In the genomic region with DNA sequence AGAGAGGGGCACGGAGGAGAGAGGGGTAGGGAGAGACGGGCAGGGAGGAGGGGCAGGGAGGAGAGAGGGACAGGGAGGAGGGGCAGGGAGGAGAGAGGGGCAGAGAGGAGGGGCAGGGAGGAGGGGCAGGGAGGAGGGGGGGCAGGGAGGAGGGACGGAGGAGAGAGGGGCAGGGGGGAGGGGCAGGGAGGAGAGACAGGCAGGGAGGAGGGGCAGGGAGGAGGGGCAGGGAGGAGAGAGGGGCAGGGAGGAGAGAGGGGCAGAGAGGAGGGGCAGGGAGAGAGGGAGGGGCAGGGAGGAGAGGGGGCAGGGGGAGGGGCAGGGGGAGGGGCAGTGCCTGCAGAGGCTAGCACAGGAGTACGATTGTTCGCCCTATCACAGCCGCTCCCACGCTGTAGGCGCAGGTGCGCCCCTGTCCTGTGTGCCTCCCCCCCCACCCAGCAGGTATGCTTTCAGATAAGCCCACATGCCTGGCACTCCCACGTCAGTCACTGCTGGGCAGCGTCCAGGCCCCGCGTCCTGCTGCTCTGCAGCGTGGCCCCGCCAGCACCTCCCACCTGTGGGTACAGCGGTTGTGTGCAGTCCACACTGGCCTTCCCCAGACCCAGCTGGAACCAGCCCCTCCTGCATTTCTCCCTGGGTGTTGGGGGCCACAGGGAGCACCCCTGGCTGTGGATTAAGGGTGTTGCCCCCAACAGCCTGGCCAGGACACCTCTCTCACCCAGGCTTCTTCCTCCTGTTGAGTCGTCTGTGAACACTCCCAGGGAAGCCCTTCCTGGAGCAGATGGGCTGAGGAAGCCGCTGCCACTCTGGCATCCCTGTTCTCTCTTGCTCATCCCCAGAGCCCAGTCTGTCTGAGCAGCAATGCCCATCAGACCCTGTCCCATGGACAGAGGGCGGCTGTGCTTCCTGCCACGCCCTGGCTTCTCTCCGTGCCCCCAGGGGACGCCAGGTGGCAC, we compare ENCODE assay signal across 16 cellular contexts. TPM values are rescaled to one million over a fixed set of nuclear protein-coding genes. Genes with fewer than 3 reads are reported as not detected.
DNase-seq lines count a peak whose midpoint lies in the region; ATAC-seq lines count a peak whose summit lies in the region.
"Had no signal": no experiment of that assay in that cellular context is flagged by ENCODE, and none has a peak within 500 bp of the region (broad histone marks: within the 10 kb centered on the region; RNA-seq: fewer than 3 reads in every experiment).

No MANE protein-coding gene starts in this region.

- H3K27me3 Mint-ChIP-seq in activated naive CD4-positive, alpha-beta T cell treated with anti-CD3 and anti-CD28 coated beads for 36 hours (ENCODE audit: low read depth): no peaks in the 10 kb centered on the region
- H3K27me3 Mint-ChIP-seq: dendritic cell treated with granulocyte-macrophage colony-stimulating factor and Interleukin-4, amounts not matched to agents 40 ng/mL and 50 ng/mL, for 4 days; memory B cell had no signal

- peak overlapping the region; percentile 99 for H3K27ac ChIP-seq in substantia nigra (ENCODE audit: low read depth, low read length, poor library complexity, severe bottlenecking)
- H3K27ac ChIP-seq: tibial nerve had no signal

- H3K4me3 Mint-ChIP-seq in activated naive CD4-positive, alpha-beta T cell treated with anti-CD3 and anti-CD28 coated beads for 36 hours: no peak overlapping the region
- H3K4me3 Mint-ChIP-seq: dendritic cell treated with granulocyte-macrophage colony-stimulating factor and Interleukin-4, amounts not matched to agents 40 ng/mL and 50 ng/mL, for 4 days; memory B cell had no signal

- CTCF ChIA-PET in activated naive CD4-positive, alpha-beta T cell treated with anti-CD3 and anti-CD28 coated beads for 36 hours (lab: Charles Lee): no interaction called here

- H3K9me3 Mint-ChIP-seq in activated naive CD4-positive, alpha-beta T cell treated with anti-CD3 and anti-CD28 coated beads, Interleukin-2, amount 50 U/mL, for 72 hours: no peaks in the 10 kb centered on the region
- no peaks in the 10 kb centered on the region for H3K9me3 Mint-ChIP-seq in activated naive CD4-positive, alpha-beta T cell treated with anti-CD3 and anti-CD28 coated beads for 36 hours
- H3K9me3 Mint-ChIP-seq: memory B cell had no signal

- DNase-seq in activated naive CD4-positive, alpha-beta T cell treated with anti-CD3 and anti-CD28 coated beads, Interleukin-2, amount 50 U/mL, for 72 hours (ENCODE audit: low spot score in 2 of 2): no peak
- no peak for DNase-seq in activated naive CD4-positive, alpha-beta T cell treated with anti-CD3 and anti-CD28 coated beads for 36 hours
- DNase-seq in NCI-H748 treated with DMSO at 0.1 percent for 48 hours (lab: John Stamatoyannopoulos, UW): peak; percentile 20
- DNase-seq in globus pallidus (ENCODE audit: low spot score): peak; percentile 100
- DNase-seq in substantia nigra (lab: John Stamatoyannopoulos, UW): peak in 46 of 49 donors; percentile 25 to 100 (median 89)
- DNase-seq in NAMALWA (ENCODE audit: low spot score): no peak
- DNase-seq: activated CD4-positive, alpha-beta T cell treated with anti-CD3 and anti-CD28 coated beads, Interleukin-2, amount 50 U/mL, for 48 hours; activated gamma-delta T cell; BE2C; Kasumi-1 had no signal

- intact Hi-C loops in activated naive CD4-positive, alpha-beta T cell treated with anti-CD3 and anti-CD28 coated beads for 36 hours (cut with micrococcal nuclease): no loop called here

- no peak overlapping the region for H3K27ac Mint-ChIP-seq in activated naive CD4-positive, alpha-beta T cell treated with anti-CD3 and anti-CD28 coated beads, Interleukin-2, amount 50 U/mL, for 72 hours
- no peak overlapping the region for H3K27ac Mint-ChIP-seq in activated naive CD4-positive, alpha-beta T cell treated with anti-CD3 and anti-CD28 coated beads for 36 hours
- H3K27ac Mint-ChIP-seq: dendritic cell treated with granulocyte-macrophage colony-stimulating factor and Interleukin-4, amounts not matched to agents 40 ng/mL and 50 ng/mL, for 4 days; memory B cell had no signal

- peak; percentile 3 to 33 for ATAC-seq in activated naive CD4-positive, alpha-beta T cell treated with anti-CD3 and anti-CD28 coated beads, Interleukin-2, amount 50 U/mL, for 72 hours
- ATAC-seq in HG03442 (IDR thresholded peaks at IDR 0.05; ENCODE audit: unreplicated experiment): no peak
- ATAC-seq in HG02763 (IDR thresholded peaks at IDR 0.05; ENCODE audit: unreplicated experiment): no peak

- peaks cover 0 to 4% of the 10 kb centered on the region in 2 donors for H3K36me3 Mint-ChIP-seq in activated naive CD4-positive, alpha-beta T cell treated with anti-CD3 and anti-CD28 coated beads, Interleukin-2, amount 50 U/mL, for 72 hours
- H3K36me3 Mint-ChIP-seq in activated naive CD4-positive, alpha-beta T cell treated with anti-CD3 and anti-CD28 coated beads for 36 hours (ENCODE audit: low read depth): peaks cover 14% of the 10 kb centered on the region

- no peaks in the 10 kb centered on the region for H3K4me1 Mint-ChIP-seq in activated naive CD4-positive, alpha-beta T cell treated with anti-CD3 and anti-CD28 coated beads for 36 hours (ENCODE audit: low read depth)
- H3K4me1 Mint-ChIP-seq: memory B cell had no signal

RNA-seq across cellular contexts. Expression of gene NKX6-2, which starts 10.8 kb away (rescaled TPM):
- total RNA-seq in activated naive CD4-positive, alpha-beta T cell treated with anti-CD3 and anti-CD28 coated beads, Interleukin-2, amount 50 U/mL, for 72 hours: not detected
- not detected for total RNA-seq in activated naive CD4-positive, alpha-beta T cell treated with anti-CD3 and anti-CD28 coated beads for 36 hours
- total RNA-seq: T-helper 1 cell treated with Interleukin-12 subunit alpha and Interleukin-12 subunit beta and Interleukin-4 antibody, amounts not matched to agents 30 ng/mL and 1 ng/mL, for 36 hours had no signal

Comparison
In these comparisons a context has a peak if more than half of its experiments do, and no peak if none do; other contexts are left out.
1. ATAC-seq: peak in activated naive CD4-positive, alpha-beta T cell treated with anti-CD3 and anti-CD28 coated beads, Interleukin-2, amount 50 U/mL, for 72 hours (2 of 2); none in HG03442 (single experiment) and HG02763 (single experiment).
2. DNase-seq: peak in NCI-H748 treated with DMSO at 0.1 percent for 48 hours (single experiment), globus pallidus (single experiment) and substantia nigra (46 of 49); none in activated naive CD4-positive, alpha-beta T cell treated with anti-CD3 and anti-CD28 coated beads, Interleukin-2, amount 50 U/mL, for 72 hours (0 of 2), activated naive CD4-positive, alpha-beta T cell treated with anti-CD3 and anti-CD28 coated beads for 36 hours (single experiment) and NAMALWA (single experiment).